1 cellular context compared by ENCODE assay signal in genomic region chr1:19596719-19597462, GRCh38.
TF ChIP-seq lines count a peak whose summit lies in the region.

No MANE protein-coding gene starts in this region.

TF ChIP-seq in WTC11, 78 proteins besides CTCF, POLR2A, EP300 and RAD21 (continued from another document):
- TF ChIP-seq, protein P1, sequence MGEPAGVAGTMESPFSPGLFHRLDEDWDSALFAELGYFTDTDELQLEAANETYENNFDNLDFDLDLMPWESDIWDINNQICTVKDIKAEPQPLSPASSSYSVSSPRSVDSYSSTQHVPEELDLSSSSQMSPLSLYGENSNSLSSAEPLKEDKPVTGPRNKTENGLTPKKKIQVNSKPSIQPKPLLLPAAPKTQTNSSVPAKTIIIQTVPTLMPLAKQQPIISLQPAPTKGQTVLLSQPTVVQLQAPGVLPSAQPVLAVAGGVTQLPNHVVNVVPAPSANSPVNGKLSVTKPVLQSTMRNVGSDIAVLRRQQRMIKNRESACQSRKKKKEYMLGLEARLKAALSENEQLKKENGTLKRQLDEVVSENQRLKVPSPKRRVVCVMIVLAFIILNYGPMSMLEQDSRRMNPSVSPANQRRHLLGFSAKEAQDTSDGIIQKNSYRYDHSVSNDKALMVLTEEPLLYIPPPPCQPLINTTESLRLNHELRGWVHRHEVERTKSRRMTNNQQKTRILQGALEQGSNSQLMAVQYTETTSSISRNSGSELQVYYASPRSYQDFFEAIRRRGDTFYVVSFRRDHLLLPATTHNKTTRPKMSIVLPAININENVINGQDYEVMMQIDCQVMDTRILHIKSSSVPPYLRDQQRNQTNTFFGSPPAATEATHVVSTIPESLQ (CRISPR knock-in tag; IDR thresholded peaks at IDR 0.05), result no peak
- TF ChIP-seq TEAD1 (CRISPR knock-in tag; IDR thresholded peaks at IDR 0.05), result no peak; the same call in 1 of the 2 replicates
- 0 out of 2 replicates have a peak, but pooled peaks have one; percentile 29 for TF ChIP-seq FOXP4 (CRISPR knock-in tag; IDR thresholded peaks at IDR 0.05)
- no peak for TF ChIP-seq IRF2 (CRISPR knock-in tag; IDR thresholded peaks at IDR 0.05; ENCODE audit: borderline replicate concordance, low read depth)
- TF ChIP-seq, protein P2, sequence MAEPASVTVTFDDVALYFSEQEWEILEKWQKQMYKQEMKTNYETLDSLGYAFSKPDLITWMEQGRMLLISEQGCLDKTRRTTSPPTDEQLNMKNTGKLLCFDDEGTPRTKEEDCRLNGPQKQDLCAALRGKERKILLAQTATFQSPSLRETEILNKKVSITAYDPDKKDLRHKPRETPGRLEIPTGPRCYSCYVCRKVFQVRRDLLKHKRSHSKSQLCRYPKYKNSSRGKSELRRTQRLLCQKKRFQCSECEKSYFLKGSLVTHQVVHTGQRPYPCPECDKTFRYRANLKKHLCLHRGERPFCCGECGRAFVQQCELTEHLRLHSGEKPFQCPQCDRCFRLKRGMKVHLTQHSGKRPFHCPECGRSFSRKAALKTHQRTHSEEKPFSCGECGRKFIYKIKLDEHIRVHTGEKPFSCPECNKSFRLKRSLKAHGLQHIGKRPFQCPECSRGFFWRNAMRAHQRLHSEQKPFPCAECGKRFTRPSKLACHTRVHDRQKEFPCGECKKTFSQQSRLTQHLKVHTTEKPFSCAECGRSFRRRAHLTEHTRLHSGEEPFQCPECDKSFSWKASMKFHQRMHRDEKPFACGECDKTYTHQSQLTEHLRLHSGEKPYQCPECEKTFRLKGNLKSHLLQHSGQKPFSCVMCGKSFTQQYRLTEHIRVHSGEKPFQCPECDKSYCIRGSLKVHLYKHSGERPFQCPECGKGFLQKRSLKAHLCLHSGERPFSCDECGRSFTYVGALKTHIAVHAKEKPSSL (CRISPR knock-in tag; conservative IDR thresholded peaks at IDR 0.05), result no peak
- TF ChIP-seq ZNF121 (CRISPR knock-in tag; IDR thresholded peaks at IDR 0.05), result no peak
- no peak for TF ChIP-seq HMGA2 (CRISPR knock-in tag; IDR thresholded peaks at IDR 0.05)
- no peak for TF ChIP-seq GTF2I (CRISPR knock-in tag; conservative IDR thresholded peaks at IDR 0.05)
- TF ChIP-seq, protein P3, sequence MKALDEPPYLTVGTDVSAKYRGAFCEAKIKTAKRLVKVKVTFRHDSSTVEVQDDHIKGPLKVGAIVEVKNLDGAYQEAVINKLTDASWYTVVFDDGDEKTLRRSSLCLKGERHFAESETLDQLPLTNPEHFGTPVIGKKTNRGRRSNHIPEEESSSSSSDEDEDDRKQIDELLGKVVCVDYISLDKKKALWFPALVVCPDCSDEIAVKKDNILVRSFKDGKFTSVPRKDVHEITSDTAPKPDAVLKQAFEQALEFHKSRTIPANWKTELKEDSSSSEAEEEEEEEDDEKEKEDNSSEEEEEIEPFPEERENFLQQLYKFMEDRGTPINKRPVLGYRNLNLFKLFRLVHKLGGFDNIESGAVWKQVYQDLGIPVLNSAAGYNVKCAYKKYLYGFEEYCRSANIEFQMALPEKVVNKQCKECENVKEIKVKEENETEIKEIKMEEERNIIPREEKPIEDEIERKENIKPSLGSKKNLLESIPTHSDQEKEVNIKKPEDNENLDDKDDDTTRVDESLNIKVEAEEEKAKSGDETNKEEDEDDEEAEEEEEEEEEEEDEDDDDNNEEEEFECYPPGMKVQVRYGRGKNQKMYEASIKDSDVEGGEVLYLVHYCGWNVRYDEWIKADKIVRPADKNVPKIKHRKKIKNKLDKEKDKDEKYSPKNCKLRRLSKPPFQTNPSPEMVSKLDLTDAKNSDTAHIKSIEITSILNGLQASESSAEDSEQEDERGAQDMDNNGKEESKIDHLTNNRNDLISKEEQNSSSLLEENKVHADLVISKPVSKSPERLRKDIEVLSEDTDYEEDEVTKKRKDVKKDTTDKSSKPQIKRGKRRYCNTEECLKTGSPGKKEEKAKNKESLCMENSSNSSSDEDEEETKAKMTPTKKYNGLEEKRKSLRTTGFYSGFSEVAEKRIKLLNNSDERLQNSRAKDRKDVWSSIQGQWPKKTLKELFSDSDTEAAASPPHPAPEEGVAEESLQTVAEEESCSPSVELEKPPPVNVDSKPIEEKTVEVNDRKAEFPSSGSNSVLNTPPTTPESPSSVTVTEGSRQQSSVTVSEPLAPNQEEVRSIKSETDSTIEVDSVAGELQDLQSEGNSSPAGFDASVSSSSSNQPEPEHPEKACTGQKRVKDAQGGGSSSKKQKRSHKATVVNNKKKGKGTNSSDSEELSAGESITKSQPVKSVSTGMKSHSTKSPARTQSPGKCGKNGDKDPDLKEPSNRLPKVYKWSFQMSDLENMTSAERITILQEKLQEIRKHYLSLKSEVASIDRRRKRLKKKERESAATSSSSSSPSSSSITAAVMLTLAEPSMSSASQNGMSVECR (CRISPR knock-in tag; IDR thresholded peaks at IDR 0.05; ENCODE audit: borderline replicate concordance), result peak; percentile 83
- peak; percentile 80 for TF ChIP-seq FOXP1 (CRISPR knock-in tag; IDR thresholded peaks at IDR 0.05; ENCODE audit: borderline replicate concordance)
- TF ChIP-seq FOXK1 (CRISPR knock-in tag; IDR thresholded peaks at IDR 0.05), result peak; percentile 65
- peak; percentile 60; the same call in 1 of the 2 replicates for TF ChIP-seq E2F5 (CRISPR knock-in tag; IDR thresholded peaks at IDR 0.05)
- 0 out of 2 replicates have a peak, but pooled peaks have one; percentile 60 for TF ChIP-seq ZNF232 (CRISPR knock-in tag; IDR thresholded peaks at IDR 0.05)
- no peak for TF ChIP-seq PRRX2 (CRISPR knock-in tag; IDR thresholded peaks at IDR 0.05)
- no peak; the same call in 1 of the 2 replicates for TF ChIP-seq E2F1 (CRISPR knock-in tag; IDR thresholded peaks at IDR 0.05)
- TF ChIP-seq, protein P4, sequence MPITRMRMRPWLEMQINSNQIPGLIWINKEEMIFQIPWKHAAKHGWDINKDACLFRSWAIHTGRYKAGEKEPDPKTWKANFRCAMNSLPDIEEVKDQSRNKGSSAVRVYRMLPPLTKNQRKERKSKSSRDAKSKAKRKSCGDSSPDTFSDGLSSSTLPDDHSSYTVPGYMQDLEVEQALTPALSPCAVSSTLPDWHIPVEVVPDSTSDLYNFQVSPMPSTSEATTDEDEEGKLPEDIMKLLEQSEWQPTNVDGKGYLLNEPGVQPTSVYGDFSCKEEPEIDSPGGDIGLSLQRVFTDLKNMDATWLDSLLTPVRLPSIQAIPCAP (CRISPR knock-in tag; IDR thresholded peaks at IDR 0.05), result no peak
- TF ChIP-seq ELF4 (CRISPR knock-in tag; IDR thresholded peaks at IDR 0.05; ENCODE audit: low read depth), result no peak
- TF ChIP-seq, protein P5, sequence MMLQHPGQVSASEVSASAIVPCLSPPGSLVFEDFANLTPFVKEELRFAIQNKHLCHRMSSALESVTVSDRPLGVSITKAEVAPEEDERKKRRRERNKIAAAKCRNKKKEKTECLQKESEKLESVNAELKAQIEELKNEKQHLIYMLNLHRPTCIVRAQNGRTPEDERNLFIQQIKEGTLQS (CRISPR knock-in tag; conservative IDR thresholded peaks at IDR 0.05), result no peak
- TF ChIP-seq JAZF1 (CRISPR knock-in tag; IDR thresholded peaks at IDR 0.05), result no peak
- TF ChIP-seq STAT6 (CRISPR knock-in tag; conservative IDR thresholded peaks at IDR 0.05; ENCODE audit: low read depth), result no peak
- TF ChIP-seq ZNF423 (CRISPR knock-in tag; IDR thresholded peaks at IDR 0.05), result no peak
- TF ChIP-seq NFYB (CRISPR knock-in tag; conservative IDR thresholded peaks at IDR 0.05; ENCODE audit: low read depth), result no peak
- TF ChIP-seq, protein P6, sequence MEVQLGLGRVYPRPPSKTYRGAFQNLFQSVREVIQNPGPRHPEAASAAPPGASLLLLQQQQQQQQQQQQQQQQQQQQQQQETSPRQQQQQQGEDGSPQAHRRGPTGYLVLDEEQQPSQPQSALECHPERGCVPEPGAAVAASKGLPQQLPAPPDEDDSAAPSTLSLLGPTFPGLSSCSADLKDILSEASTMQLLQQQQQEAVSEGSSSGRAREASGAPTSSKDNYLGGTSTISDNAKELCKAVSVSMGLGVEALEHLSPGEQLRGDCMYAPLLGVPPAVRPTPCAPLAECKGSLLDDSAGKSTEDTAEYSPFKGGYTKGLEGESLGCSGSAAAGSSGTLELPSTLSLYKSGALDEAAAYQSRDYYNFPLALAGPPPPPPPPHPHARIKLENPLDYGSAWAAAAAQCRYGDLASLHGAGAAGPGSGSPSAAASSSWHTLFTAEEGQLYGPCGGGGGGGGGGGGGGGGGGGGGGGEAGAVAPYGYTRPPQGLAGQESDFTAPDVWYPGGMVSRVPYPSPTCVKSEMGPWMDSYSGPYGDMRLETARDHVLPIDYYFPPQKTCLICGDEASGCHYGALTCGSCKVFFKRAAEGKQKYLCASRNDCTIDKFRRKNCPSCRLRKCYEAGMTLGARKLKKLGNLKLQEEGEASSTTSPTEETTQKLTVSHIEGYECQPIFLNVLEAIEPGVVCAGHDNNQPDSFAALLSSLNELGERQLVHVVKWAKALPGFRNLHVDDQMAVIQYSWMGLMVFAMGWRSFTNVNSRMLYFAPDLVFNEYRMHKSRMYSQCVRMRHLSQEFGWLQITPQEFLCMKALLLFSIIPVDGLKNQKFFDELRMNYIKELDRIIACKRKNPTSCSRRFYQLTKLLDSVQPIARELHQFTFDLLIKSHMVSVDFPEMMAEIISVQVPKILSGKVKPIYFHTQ (CRISPR knock-in tag; IDR thresholded peaks at IDR 0.05), result no peak
- no peak for TF ChIP-seq SOX15 (CRISPR knock-in tag; IDR thresholded peaks at IDR 0.05)
- 0 out of 2 replicates have a peak, but pooled peaks have one; percentile 50 for TF ChIP-seq ZNF416 (CRISPR knock-in tag; IDR thresholded peaks at IDR 0.05)
- TF ChIP-seq HMGXB4 (CRISPR knock-in tag; IDR thresholded peaks at IDR 0.05), result 0 out of 2 replicates have a peak, but pooled peaks have one; percentile 68
